ENCODE assay signal across 11 cellular contexts in the genomic region with DNA sequence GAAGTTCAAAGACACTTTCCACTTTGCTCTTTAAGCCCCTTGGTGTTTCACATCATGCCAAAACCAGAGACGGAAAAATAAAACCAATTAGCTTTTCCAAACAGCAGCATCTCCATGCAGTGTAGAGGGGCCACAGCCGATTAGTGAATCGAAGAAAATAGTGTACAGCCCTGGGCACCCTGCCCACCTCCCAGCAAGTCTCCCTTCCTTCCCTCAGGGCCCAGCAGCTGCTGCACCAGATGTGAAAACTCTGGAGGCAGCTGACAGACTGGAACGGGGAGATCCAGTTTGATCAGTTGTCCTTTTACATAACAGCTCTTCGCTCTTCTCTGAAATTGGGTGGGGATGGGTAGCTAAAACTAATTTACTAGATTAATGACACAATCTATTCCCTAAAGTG. TPM values are rescaled to one million over a fixed set of nuclear protein-coding genes. Genes with fewer than 3 reads are reported as not detected.
DNase-seq lines count a peak whose midpoint lies in the region; ATAC-seq and TF ChIP-seq lines count a peak whose summit lies in the region.
"Had no signal": no experiment of that assay in that cellular context is flagged by ENCODE, and none has a peak within 500 bp of the region (broad histone marks: within the 10 kb centered on the region; RNA-seq: fewer than 3 reads in every experiment).

No MANE protein-coding gene starts in this region.

- no peaks in the 10 kb centered on the region for H3K9me3 Mint-ChIP-seq in CD4-positive, CD25-positive, alpha-beta regulatory T cell
- H3K9me3 Mint-ChIP-seq: activated T-cell treated with anti-CD3 and anti-CD28 coated beads, Interleukin-2, amount 50 U/mL, for 24 hours had no signal

- no peak for ATAC-seq in CD4-positive, CD25-positive, alpha-beta regulatory T cell (ENCODE audit: low read depth in 2 of 2)

- H3K4me3 Mint-ChIP-seq in CD4-positive, CD25-positive, alpha-beta regulatory T cell = no peak overlapping the region
- H3K4me3 Mint-ChIP-seq: activated T-cell treated with anti-CD3 and anti-CD28 coated beads, Interleukin-2, amount 50 U/mL, for 24 hours had no signal

- H3K27ac Mint-ChIP-seq in CD4-positive, CD25-positive, alpha-beta regulatory T cell = peak overlapping the region; percentile 17 to 65 (median 33)

- TF ChIP-seq POLR2A in prostate gland (IDR thresholded peaks at IDR 0.05) = no peak

- H3K27me3 Mint-ChIP-seq in CD4-positive, CD25-positive, alpha-beta regulatory T cell = no peaks in the 10 kb centered on the region
- H3K27me3 Mint-ChIP-seq: activated T-cell treated with anti-CD3 and anti-CD28 coated beads, Interleukin-2, amount 50 U/mL, for 24 hours had no signal

- no peak for TF ChIP-seq CTCF in fibroblast of mammary gland (conservative IDR thresholded peaks at IDR 0.05; ENCODE audit: control insufficient read depth, insufficient read depth, low read depth, low read length)
- TF ChIP-seq CTCF in prostate gland (IDR thresholded peaks at IDR 0.05) = no peak
- TF ChIP-seq CTCF in colonic mucosa (IDR thresholded peaks at IDR 0.05) = no peak

- no peak overlapping the region for H3K27ac ChIP-seq in CD4-positive, CD25-positive, alpha-beta regulatory T cell (ENCODE audit: insufficient read depth, low read length, poor library complexity, severe bottlenecking)
- H3K27ac ChIP-seq in prostate gland (peak overlapping the region in 1 of 2 donors; percentile 3), colonic mucosa (no peak overlapping the region)

- no peaks in the 10 kb centered on the region for H3K4me1 ChIP-seq in CD4-positive, CD25-positive, alpha-beta regulatory T cell (ENCODE audit: control insufficient read depth, insufficient read depth, low read length, poor library complexity, severe bottlenecking)
- H3K4me1 ChIP-seq in prostate gland (replicated peaks) (peaks cover 3% of the 10 kb centered on the region), colonic mucosa (no peaks in the 10 kb centered on the region)

- no peak overlapping the region for H3K9ac ChIP-seq in colonic mucosa (ENCODE audit: low read depth in 2 of 2, low read length in 2 of 2)

- no peak overlapping the region for H3K4me3 ChIP-seq in CD4-positive, CD25-positive, alpha-beta regulatory T cell (ENCODE audit: low read depth, low read length)
- H3K4me3 ChIP-seq in fibroblast of mammary gland (ENCODE audit: control insufficient read depth, low read depth, low read length) (no peak overlapping the region), prostate gland (no peak overlapping the region), colonic mucosa (no peak overlapping the region)

- DNase-seq in CD4-positive, CD25-positive, alpha-beta regulatory T cell = no peak
- peak; percentile 81 for DNase-seq in NCI-H2171 treated with DMSO at 0.1 percent for 48 hours (lab: John Stamatoyannopoulos, UW)
- peak; percentile 55 for DNase-seq in fibroblast of mammary gland (ENCODE audit: low read depth)
- DNase-seq in prostate gland (ENCODE audit: low spot score) = peak; percentile 36
- DNase-seq in retina = no peak
- no peak for DNase-seq in colonic mucosa
- DNase-seq in amniotic stem cell (lab: John Stamatoyannopoulos, UW) = no peak
- no peak for DNase-seq in C1 segment of cervical spinal cord (lab: John Stamatoyannopoulos, UW)
- DNase-seq: activated T-cell treated with anti-CD3 and anti-CD28 coated beads, Interleukin-2, amount 50 U/mL, for 24 hours; GOT3; occipital lobe had no signal

- peaks cover 39% of the 10 kb centered on the region for H3K36me3 Mint-ChIP-seq in CD4-positive, CD25-positive, alpha-beta regulatory T cell

- H3K27me3 ChIP-seq in CD4-positive, CD25-positive, alpha-beta regulatory T cell (ENCODE audit: control insufficient read depth, insufficient read depth, low read length) = no peaks in the 10 kb centered on the region
- H3K27me3 ChIP-seq in prostate gland (replicated peaks; ENCODE audit: insufficient read depth) = no peaks in the 10 kb centered on the region
- no peaks in the 10 kb centered on the region for H3K27me3 ChIP-seq in colonic mucosa

- intact Hi-C loops in prostate gland (cut with DNase I) (no loop called here), colonic mucosa (cut with DNase I) (no loop called here)

- H3K36me3 ChIP-seq in CD4-positive, CD25-positive, alpha-beta regulatory T cell (ENCODE audit: control insufficient read depth, insufficient read depth, low read length) = peaks cover 35% of the 10 kb centered on the region
- H3K36me3 ChIP-seq in prostate gland (peaks cover 0 to 5% of the 10 kb centered on the region in 2 donors), colonic mucosa (peaks cover 16% of the 10 kb centered on the region)

- 22% methylated on average over 5 of the region's 5 CpGs for WGBS in prostate gland

- no peaks in the 10 kb centered on the region for H3K9me3 ChIP-seq in CD4-positive, CD25-positive, alpha-beta regulatory T cell (ENCODE audit: control insufficient read depth in 2 of 2, low read length in 2 of 2)
- H3K9me3 ChIP-seq in prostate gland = no peaks in the 10 kb centered on the region
- no peaks in the 10 kb centered on the region for H3K9me3 ChIP-seq in colonic mucosa

- H3K4me1 Mint-ChIP-seq in CD4-positive, CD25-positive, alpha-beta regulatory T cell = peaks cover 0 to 11% (median 4%) of the 10 kb centered on the region in 4 donors

RNA-seq across cellular contexts. Expression of gene TMEM11, which starts 19.3 kb away (rescaled TPM):
- 16.1 TPM for total RNA-seq in CD4-positive, CD25-positive, alpha-beta regulatory T cell
- 10 to 100 TPM; 30.8 to 50.3 (median 45.6) TPM for polyA plus RNA-seq in CD4-positive, CD25-positive, alpha-beta regulatory T cell
- total RNA-seq in prostate gland = 10 to 100 TPM; 33.1 to 44.1 TPM
- total RNA-seq in colonic mucosa = 10 to 100 TPM; 28.6 to 44.8 TPM

RNA-seq across cellular contexts. Expression of gene NATD1, which starts 58.5 kb away (rescaled TPM):
- 12.7 TPM for total RNA-seq in CD4-positive, CD25-positive, alpha-beta regulatory T cell
- 1 to 10 TPM; 2.8 to 4.6 (median 2.8) TPM for polyA plus RNA-seq in CD4-positive, CD25-positive, alpha-beta regulatory T cell
- total RNA-seq in prostate gland (10 to 100 TPM; 16.5 to 26.3 TPM), colonic mucosa (1 to 10 TPM; 1.8 to 5.2 TPM)

Comparison
In these comparisons a context has a peak if more than half of its experiments do, and no peak if none do; other contexts are left out.
1. DNase-seq: peak in NCI-H2171 treated with DMSO at 0.1 percent for 48 hours (single experiment), fibroblast of mammary gland (single experiment) and prostate gland (single experiment); none in CD4-positive, CD25-positive, alpha-beta regulatory T cell (0 of 3), retina (single experiment), colonic mucosa (single experiment), amniotic stem cell (single experiment) and C1 segment of cervical spinal cord (0 of 14).